8 cellular contexts compared by ENCODE assay signal in the genomic region with DNA sequence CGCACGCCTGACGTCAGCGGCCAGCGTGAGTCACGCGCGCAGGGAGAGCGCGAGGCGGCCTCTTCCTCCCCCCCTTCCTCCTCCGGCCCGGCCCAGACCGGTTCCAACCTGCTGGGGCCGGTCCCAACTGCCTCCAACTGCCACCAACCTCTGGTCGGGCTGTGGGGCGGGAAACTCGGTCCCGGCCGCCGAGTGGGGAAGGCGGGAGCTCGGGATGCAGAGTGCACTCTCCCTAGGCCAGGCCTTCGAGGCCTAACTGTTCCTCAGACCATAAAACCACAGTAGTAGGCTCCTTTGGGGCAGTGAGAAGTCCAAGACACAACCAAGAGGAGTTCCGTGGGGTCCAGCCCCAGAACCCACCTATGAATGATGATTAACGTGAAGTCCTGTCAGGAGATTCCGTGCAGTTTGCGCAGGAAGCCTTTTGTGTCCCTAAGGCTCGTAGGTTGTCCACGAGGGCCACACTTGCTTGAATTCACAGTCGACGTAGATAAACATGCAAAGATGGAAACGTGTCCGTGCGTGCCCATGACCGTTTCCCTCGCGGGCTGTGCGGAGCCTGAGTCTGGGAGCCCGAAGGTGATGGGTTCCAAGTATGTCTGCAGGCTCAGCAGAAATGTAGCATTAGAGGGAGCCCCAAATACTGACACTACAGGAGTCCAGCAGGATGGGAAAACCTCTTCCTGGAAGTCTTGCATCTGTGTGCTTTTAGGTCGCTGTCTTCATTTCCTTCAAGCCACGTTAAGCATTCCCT. TPM values are rescaled to one million over a fixed set of nuclear protein-coding genes. Genes with fewer than 3 reads are reported as not detected.
DNase-seq lines count a peak whose midpoint lies in the region; ATAC-seq and TF ChIP-seq lines count a peak whose summit lies in the region.

No MANE protein-coding gene starts in this region.

- ATAC-seq in GM18861 (IDR thresholded peaks at IDR 0.05; ENCODE audit: unreplicated experiment), result peak; percentile 20
- ATAC-seq in HG03097 (IDR thresholded peaks at IDR 0.05; ENCODE audit: low FRiP score, unreplicated experiment), result peak; percentile 42

- TF ChIP-seq CTCF in AG09309 (IDR thresholded peaks at IDR 0.05; ENCODE audit: control insufficient read depth, insufficient read depth, low read depth, low read length, missing control alignments), result no peak

- WGBS in ectodermal cell, 2 experiments, result 9% methylated on average over 41 to 42 of the region's 42 CpGs

- DNase-seq in AG09309 (ENCODE audit: low read depth) (peak; percentile 53), NCI-H345 treated with DMSO at 0.1 percent for 48 hours (lab: John Stamatoyannopoulos, UW; ENCODE audit: unreplicated experiment) (peak; percentile 73), medulla oblongata (ENCODE audit: extremely low spot score) (peak; percentile 90)
- peak; percentile 22 to 87 for DNase-seq in activated CD4-positive, alpha-beta T cell treated with anti-CD3 and anti-CD28 coated beads for 4 hours
- DNase-seq in stimulated activated CD4-positive, alpha-beta T cell treated with anti-CD3 and anti-CD28 coated beads, TNF-alpha, amount 100 ng/mL, for 4 hours (ENCODE audit: low read depth in 3 of 3), result peak; percentile 73 to 83 (median 76)

- H3K9me3 ChIP-seq in ectodermal cell (ENCODE audit: control insufficient read depth, low read length), result no peaks in the 10 kb centered on the region

- peak overlapping the region; percentile 100 for H3K27ac ChIP-seq in ectodermal cell (ENCODE audit: insufficient read depth, low read depth, low read length, poor library complexity, severe bottlenecking)

- no peaks in the 10 kb centered on the region for H3K27me3 ChIP-seq in ectodermal cell (ENCODE audit: control insufficient read depth, insufficient read depth, low read length, poor library complexity, severe bottlenecking)

- H3K4me1 ChIP-seq in ectodermal cell (ENCODE audit: control insufficient read depth, insufficient read depth, low read length), result peaks cover 10% of the 10 kb centered on the region

- H3K4me3 ChIP-seq in AG09309 (ENCODE audit: control insufficient read depth, low read depth, low read length) (peak overlapping the region; percentile 49), ectodermal cell (ENCODE audit: insufficient read depth, low read depth, low read length) (peak overlapping the region; percentile 76)

- H3K36me3 ChIP-seq in ectodermal cell (ENCODE audit: control insufficient read depth, insufficient read depth, low read length), result peaks cover 3% of the 10 kb centered on the region

RNA-seq across cellular contexts. Expression of a gene that starts 0.6 kb away (rescaled TPM):
- polyA plus RNA-seq in ectodermal cell (2013, experiment 1 of 4), result 46.8 TPM
- 51.5 TPM for polyA plus RNA-seq in ectodermal cell (2013, experiment 2 of 4)
- 38.8 TPM for polyA plus RNA-seq in ectodermal cell (2013, experiment 3 of 4)
- polyA plus RNA-seq in ectodermal cell (2013, experiment 4 of 4), result 46.4 TPM

RNA-seq across cellular contexts. Expression of a gene that starts 20.2 kb away (rescaled TPM):
- polyA plus RNA-seq in ectodermal cell (2013, experiment 1 of 4), result 23.8 TPM
- polyA plus RNA-seq in ectodermal cell (2013, experiment 2 of 4), result 20.0 TPM
- 24.6 TPM for polyA plus RNA-seq in ectodermal cell (2013, experiment 3 of 4)
- polyA plus RNA-seq in ectodermal cell (2013, experiment 4 of 4), result 20.5 TPM

RNA-seq across cellular contexts. Expression of a gene that starts 59.0 kb away (rescaled TPM):
- polyA plus RNA-seq in ectodermal cell (2013, experiment 1 of 4), result 2.2 TPM
- polyA plus RNA-seq in ectodermal cell (2013, experiment 2 of 4), result 1.9 TPM
- polyA plus RNA-seq in ectodermal cell (2013, experiment 3 of 4), result 2.5 TPM
- polyA plus RNA-seq in ectodermal cell (2013, experiment 4 of 4), result 1.4 TPM

Comparison
In these comparisons a context has a peak if more than half of its experiments do, and no peak if none do; other contexts are left out.
1. Peak in every context shown above with its lines: DNase-seq, ATAC-seq, H3K4me3 ChIP-seq and H3K27ac ChIP-seq.